ENCODE assay signal across 8 cellular contexts in the genomic region with DNA sequence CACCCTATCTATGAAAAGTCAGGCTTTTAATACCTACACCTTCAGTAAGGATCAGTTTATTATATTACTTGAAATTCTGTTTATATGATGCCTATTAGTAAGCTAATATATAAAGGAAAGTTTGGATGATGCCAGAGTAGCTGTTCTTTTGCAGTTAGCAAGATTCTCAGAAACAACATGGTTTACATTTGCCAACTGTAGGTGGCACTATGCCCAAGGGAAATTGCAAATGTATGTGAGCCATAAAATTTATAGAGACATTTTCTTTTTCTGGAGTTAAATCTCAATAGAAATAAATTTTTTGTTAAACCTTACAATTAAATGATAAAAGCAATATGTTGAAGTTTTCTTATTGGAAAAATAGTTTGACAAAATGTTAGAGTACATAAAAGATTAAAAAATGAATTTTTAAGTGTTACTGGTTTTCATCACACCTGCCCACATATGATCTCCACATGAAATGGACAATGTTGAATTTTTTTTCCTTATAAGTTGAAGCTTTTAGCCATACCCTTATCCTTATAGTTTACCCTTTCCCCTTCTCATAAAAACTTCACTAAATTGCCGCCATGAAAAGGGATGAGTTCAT. TPM values are rescaled to one million over a fixed set of nuclear protein-coding genes. Genes with fewer than 3 reads are reported as not detected.
DNase-seq lines count a peak whose midpoint lies in the region; ATAC-seq and TF ChIP-seq lines count a peak whose summit lies in the region.

No MANE protein-coding gene starts in this region.

- no peak overlapping the region for H3K4me3 Mint-ChIP-seq in T-helper 2 cell treated with Interferon-gamma antibody and Interleukin-4, amounts not matched to agents 5 μg/mL and 100 μg/mL, for 36 hours
- H3K4me3 Mint-ChIP-seq in effector memory CD8-positive, alpha-beta T cell, result no peak overlapping the region
- no peak overlapping the region for H3K4me3 Mint-ChIP-seq in nephron
- H3K4me3 Mint-ChIP-seq in activated T-helper 17 cell treated with anti-CD3 and anti-CD28 coated beads, Interleukin-2, amount 50 U/mL, for 72 hours, result no peak overlapping the region

- no peaks in the 10 kb centered on the region for H3K36me3 Mint-ChIP-seq in T-helper 2 cell treated with Interferon-gamma antibody and Interleukin-4, amounts not matched to agents 5 μg/mL and 100 μg/mL, for 36 hours (ENCODE audit: low read depth)
- H3K36me3 Mint-ChIP-seq in effector memory CD8-positive, alpha-beta T cell (ENCODE audit: insufficient read depth), result peaks cover 4% of the 10 kb centered on the region
- H3K36me3 Mint-ChIP-seq in nephron (ENCODE audit: low read depth), result no peaks in the 10 kb centered on the region
- no peaks in the 10 kb centered on the region for H3K36me3 Mint-ChIP-seq in activated T-helper 17 cell treated with anti-CD3 and anti-CD28 coated beads, Interleukin-2, amount 50 U/mL, for 72 hours (ENCODE audit: low read depth)

- peak; percentile 25 for DNase-seq in activated T-cell treated with anti-CD3 and anti-CD28 coated beads for 24 hours (ENCODE audit: low read depth)
- DNase-seq in activated T-cell treated with anti-CD3 and anti-CD28 coated beads, Interleukin-2, amount 50 U/mL, for 1 hour, result no peak
- peak; percentile 24 for DNase-seq in NCI-H1092 (lab: John Stamatoyannopoulos, UW)
- peak; percentile 15 for DNase-seq in T-helper 2 cell treated with Interferon-gamma antibody and Interleukin-4, amounts not matched to agents 5 μg/mL and 100 μg/mL, for 36 hours (ENCODE audit: low spot score)
- DNase-seq in effector memory CD8-positive, alpha-beta T cell, result peak; percentile 36 to 56 (median 44)

- no peak for ATAC-seq in effector memory CD8-positive, alpha-beta T cell (replicated peaks)
- ATAC-seq in activated T-helper 17 cell treated with anti-CD3 and anti-CD28 coated beads, Interleukin-2, amount 50 U/mL, for 72 hours (replicated peaks), result no peak
- no peak for ATAC-seq in HG02759 (IDR thresholded peaks at IDR 0.05; ENCODE audit: unreplicated experiment)

- no peaks in the 10 kb centered on the region for H3K4me1 Mint-ChIP-seq in T-helper 2 cell treated with Interferon-gamma antibody and Interleukin-4, amounts not matched to agents 5 μg/mL and 100 μg/mL, for 36 hours (ENCODE audit: low read depth)
- no peaks in the 10 kb centered on the region for H3K4me1 Mint-ChIP-seq in effector memory CD8-positive, alpha-beta T cell (ENCODE audit: low read depth in 2 of 2)
- H3K4me1 Mint-ChIP-seq in nephron, result no peaks in the 10 kb centered on the region
- no peaks in the 10 kb centered on the region for H3K4me1 Mint-ChIP-seq in activated T-helper 17 cell treated with anti-CD3 and anti-CD28 coated beads, Interleukin-2, amount 50 U/mL, for 72 hours

- no peak overlapping the region for H3K27ac Mint-ChIP-seq in T-helper 2 cell treated with Interferon-gamma antibody and Interleukin-4, amounts not matched to agents 5 μg/mL and 100 μg/mL, for 36 hours
- no peak overlapping the region for H3K27ac Mint-ChIP-seq in effector memory CD8-positive, alpha-beta T cell
- no peak overlapping the region for H3K27ac Mint-ChIP-seq in nephron
- no peak overlapping the region for H3K27ac Mint-ChIP-seq in activated T-helper 17 cell treated with anti-CD3 and anti-CD28 coated beads, Interleukin-2, amount 50 U/mL, for 72 hours

- peaks cover 14% of the 10 kb centered on the region for H3K27me3 Mint-ChIP-seq in T-helper 2 cell treated with Interferon-gamma antibody and Interleukin-4, amounts not matched to agents 5 μg/mL and 100 μg/mL, for 36 hours (ENCODE audit: low read depth)
- no peaks in the 10 kb centered on the region for H3K27me3 Mint-ChIP-seq in effector memory CD8-positive, alpha-beta T cell
- no peaks in the 10 kb centered on the region for H3K27me3 Mint-ChIP-seq in nephron (ENCODE audit: low read depth)
- H3K27me3 Mint-ChIP-seq in activated T-helper 17 cell treated with anti-CD3 and anti-CD28 coated beads, Interleukin-2, amount 50 U/mL, for 72 hours, result no peaks in the 10 kb centered on the region

- H3K9me3 Mint-ChIP-seq in T-helper 2 cell treated with Interferon-gamma antibody and Interleukin-4, amounts not matched to agents 5 μg/mL and 100 μg/mL, for 36 hours, result no peaks in the 10 kb centered on the region
- no peaks in the 10 kb centered on the region for H3K9me3 Mint-ChIP-seq in effector memory CD8-positive, alpha-beta T cell
- no peaks in the 10 kb centered on the region for H3K9me3 Mint-ChIP-seq in nephron
- no peaks in the 10 kb centered on the region for H3K9me3 Mint-ChIP-seq in activated T-helper 17 cell treated with anti-CD3 and anti-CD28 coated beads, Interleukin-2, amount 50 U/mL, for 72 hours

- TF ChIP-seq CTCF in nephron (IDR thresholded peaks at IDR 0.05; ENCODE audit: unreplicated experiment in 3 of 3), result peak; percentile 52 to 66 (median 53)

RNA-seq across cellular contexts. Expression of a gene that starts 32.1 kb away (rescaled TPM):
- not detected for total RNA-seq in activated T-helper 17 cell treated with anti-CD3 and anti-CD28 coated beads, Interleukin-2, amount 50 U/mL, for 72 hours

RNA-seq across cellular contexts. Expression of a gene that starts 48.5 kb away (rescaled TPM):
- not detected for total RNA-seq in activated T-helper 17 cell treated with anti-CD3 and anti-CD28 coated beads, Interleukin-2, amount 50 U/mL, for 72 hours
